Comparison of ENCODE assay signal across 12 cellular contexts in the genomic region with DNA sequence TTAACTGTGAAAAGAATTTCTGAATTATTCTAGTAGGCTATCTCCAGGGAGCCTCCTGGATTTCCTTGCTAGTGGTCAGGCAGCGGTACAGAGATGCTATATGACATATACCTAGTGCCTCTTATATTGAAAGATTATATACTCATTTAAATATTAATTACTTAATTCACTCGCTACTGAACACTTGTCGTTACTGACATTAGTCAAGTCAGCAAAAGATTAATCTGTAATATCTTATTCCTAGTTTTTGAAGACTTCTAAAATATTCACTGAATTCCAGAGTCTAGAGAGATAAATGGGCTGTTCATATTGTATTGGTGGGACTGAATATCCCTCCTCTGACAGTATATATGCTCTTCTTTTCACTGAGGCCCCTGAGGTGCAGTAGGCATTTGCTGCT. TPM values are rescaled to one million over a fixed set of nuclear protein-coding genes. Genes with fewer than 3 reads are reported as not detected.
A peak's percentile ranks its signal among the peaks of the same experiment; 100 is the strongest.
DNase-seq lines count a peak whose midpoint lies in the region; ATAC-seq and TF ChIP-seq lines count a peak whose summit lies in the region.
"Had no signal": no experiment of that assay in that cellular context is flagged by ENCODE, and none has a peak within 500 bp of the region (broad histone marks: within the 10 kb centered on the region; RNA-seq: fewer than 3 reads in every experiment).

No MANE protein-coding gene starts in this region.

- H3K27me3 Mint-ChIP-seq in Calu3 (ENCODE audit: unreplicated experiment): no peaks in the 10 kb centered on the region

- POLR2A ChIA-PET in GM10248 (lab: Yijun Ruan, JAX): no interaction called here

- H3K4me1 ChIP-seq in endocrine pancreas (ENCODE audit: control insufficient read depth, insufficient read depth, low read length): peaks cover 25% of the 10 kb centered on the region
- H3K4me1 ChIP-seq: BLaER1 had no signal

- H3K36me3 Mint-ChIP-seq in Calu3 (ENCODE audit: insufficient read depth, unreplicated experiment): peaks cover 15% of the 10 kb centered on the region
- H3K36me3 Mint-ChIP-seq: CD14-positive monocyte; CD4-positive, alpha-beta memory T cell had no signal

- peak overlapping the region; percentile 64 for H3K4me3 Mint-ChIP-seq in Calu3 (ENCODE audit: low read depth, unreplicated experiment)
- H3K4me3 Mint-ChIP-seq: CD14-positive monocyte; CD4-positive, alpha-beta memory T cell; H9 had no signal

- ATAC-seq in GM21526 (IDR thresholded peaks at IDR 0.05; ENCODE audit: low FRiP score, unreplicated experiment) (no peak), HG03342 (IDR thresholded peaks at IDR 0.05; ENCODE audit: unreplicated experiment) (no peak)

- H3K36me3 ChIP-seq in endocrine pancreas (ENCODE audit: control insufficient read depth, insufficient read depth, low read length): no peaks in the 10 kb centered on the region
- H3K36me3 ChIP-seq: BLaER1 had no signal

- H3K4me1 Mint-ChIP-seq in Calu3 (ENCODE audit: low read depth, unreplicated experiment): peaks cover 37% of the 10 kb centered on the region
- H3K4me1 Mint-ChIP-seq: CD14-positive monocyte; CD4-positive, alpha-beta memory T cell had no signal

- H3K4me3 ChIP-seq in endocrine pancreas (ENCODE audit: control insufficient read depth, insufficient read depth, low read length): peak overlapping the region; percentile 95
- H3K4me3 ChIP-seq: BLaER1 had no signal

- no peaks in the 10 kb centered on the region for H3K9me3 ChIP-seq in endocrine pancreas (ENCODE audit: control insufficient read depth, low read length)
- H3K9me3 ChIP-seq: BLaER1 had no signal

- CTCF ChIA-PET in Calu3 (lab: Charles Lee) (no interaction called here), GM10248 (lab: Yijun Ruan, JAX) (no interaction called here)

- BruUV-seq in Calu3 (replicated peaks; lab: Mats Ljungman, UMichigan): no TSS peak

- no peaks in the 10 kb centered on the region for H3K9me3 Mint-ChIP-seq in Calu3 (ENCODE audit: low read depth, unreplicated experiment)
- H3K9me3 Mint-ChIP-seq: H9 had no signal

- DNase-seq in Calu3 (no peak), DMS53 treated with DMSO at 0.1 percent for 48 hours (lab: John Stamatoyannopoulos, UW; ENCODE audit: unreplicated experiment) (peak; percentile 36), GM10248 (ENCODE audit: extremely low spot score) (no peak)
- DNase-seq: CD4-positive, alpha-beta memory T cell; H9; Karpas-422; KBM-7 had no signal

- no peak for TF ChIP-seq CTCF in Calu3 (IDR thresholded peaks at IDR 0.05; ENCODE audit: unreplicated experiment)
- TF ChIP-seq CTCF in GM10248 (IDR thresholded peaks at IDR 0.05; ENCODE audit: control extremely low read depth, extremely low read depth, low read depth, missing control alignments): no peak

- H3K27ac Mint-ChIP-seq in Calu3 (ENCODE audit: unreplicated experiment): peak overlapping the region; percentile 93
- H3K27ac Mint-ChIP-seq: CD14-positive monocyte; CD4-positive, alpha-beta memory T cell; H9 had no signal

- H3K9ac ChIP-seq in endocrine pancreas (ENCODE audit: control insufficient read depth, insufficient read depth, low read length): no peak overlapping the region
- H3K9ac ChIP-seq: BLaER1 had no signal

- H3K27me3 ChIP-seq in endocrine pancreas (ENCODE audit: control insufficient read depth, insufficient read depth, low read length): no peaks in the 10 kb centered on the region
- H3K27me3 ChIP-seq: BLaER1 had no signal

- intact Hi-C loops in Calu3 (cut with micrococcal nuclease; ENCODE audit: unreplicated experiment): loop anchor here (5.0 kb wide), 1 partner anchor 119 kb away; no protein-coding TSS in a partner anchor

RNA-seq across cellular contexts. Expression of a gene that starts 2.9 kb away (rescaled TPM):
- 21.8 and 24.4 TPM in 2 replicates for total RNA-seq in Calu3 (2022)
- total RNA-seq: CD4-positive, alpha-beta memory T cell had no signal
